ENCODE assay signal across 1 cellular context in genomic region chr16:67660564-67661028, GRCh38.
A peak's percentile ranks its signal among the peaks of the same experiment; 100 is the strongest.
TF ChIP-seq lines count a peak whose summit lies in the region.

Gene PARD6A (plus strand): TSS chr16:67660960. CDS start chr16:67661039, 79 bp downstream.

TF ChIP-seq in K562, 482 proteins besides CTCF, POLR2A, EP300 and RAD21 (continued from another document and continues in another):
- TF ChIP-seq, protein P1, sequence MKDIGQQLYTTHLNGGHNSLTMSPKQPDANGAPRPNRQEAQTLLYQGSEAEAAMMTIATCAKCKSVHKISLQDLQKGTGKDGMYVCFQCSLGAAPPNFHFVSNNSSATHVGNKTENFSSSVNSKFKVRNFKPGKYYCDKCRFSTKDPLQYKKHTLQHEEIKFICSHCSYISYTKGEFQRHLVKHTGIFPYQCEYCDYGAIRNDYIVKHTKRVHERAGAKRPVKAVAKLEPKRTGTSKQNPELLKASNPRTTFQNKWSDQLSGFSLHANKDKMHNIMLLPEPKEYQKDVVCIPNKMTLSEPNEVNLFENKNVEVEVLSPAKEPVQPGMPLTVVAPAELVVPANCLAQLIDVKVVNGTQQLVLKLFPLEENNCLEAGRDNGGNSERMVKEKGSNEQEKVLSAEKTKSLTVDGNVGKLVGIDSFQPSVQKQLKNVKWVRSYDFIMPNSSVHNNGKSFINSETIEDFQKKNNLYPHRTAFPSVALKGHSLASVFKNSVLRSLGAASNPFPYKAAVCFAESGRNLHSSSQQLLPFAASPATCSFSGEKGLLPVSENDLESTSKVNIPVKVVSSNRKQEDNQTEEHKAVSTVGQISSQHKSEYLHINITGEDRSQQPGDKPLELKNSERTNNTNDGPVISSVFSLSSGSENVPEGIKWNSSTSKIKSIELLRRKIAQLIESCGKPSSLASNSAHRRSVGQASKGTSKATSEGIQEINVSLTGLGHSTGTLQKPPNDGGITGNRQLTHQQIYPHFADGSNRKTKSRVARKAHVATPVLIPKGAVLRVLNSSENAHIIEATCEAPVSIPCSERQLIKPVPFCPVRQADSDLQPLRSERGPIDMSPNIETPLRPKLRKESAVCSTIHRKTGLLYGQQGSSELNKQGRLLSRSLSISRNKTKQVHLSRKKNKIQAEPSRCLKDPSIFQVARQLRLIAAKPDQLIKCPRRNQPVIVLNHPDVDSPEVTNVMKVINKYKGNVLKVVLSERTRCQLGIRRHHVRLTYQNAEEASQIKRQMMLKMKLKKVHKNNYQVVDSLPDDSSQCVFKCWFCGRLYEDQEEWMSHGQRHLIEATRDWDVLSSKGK (CRISPR knock-in tag; IDR thresholded peaks at IDR 0.05) = no peak
- TF ChIP-seq RFX1 (IDR thresholded peaks at IDR 0.05) (peak; percentile 92), ZNF586 (CRISPR knock-in tag; conservative IDR thresholded peaks at IDR 0.05) (no peak), KAT8 (IDR thresholded peaks at IDR 0.05; ENCODE audit: low read depth) (no peak), NFIC (IDR thresholded peaks at IDR 0.05) (no peak), DMBX1 (CRISPR knock-in tag; IDR thresholded peaks at IDR 0.05; ENCODE audit: borderline replicate concordance) (no peak), GABPB1 (CRISPR knock-in tag; IDR thresholded peaks at IDR 0.05) (peak; percentile 54; the same call in 1 of the 2 replicates), ZMIZ1 (IDR thresholded peaks at IDR 0.05; ENCODE audit: low read depth in 2 of 2, low read length in 2 of 2) (no peak), HDAC1 (IDR thresholded peaks at IDR 0.05) (peak in 1 of 2 experiments; percentile 79; a peak in 2 of 4 replicates), MNT (conservative IDR thresholded peaks at IDR 0.05) (peak; percentile 65 to 77; a peak in 3 of 4 replicates), NFE2 (IDR thresholded peaks at IDR 0.05; ENCODE audit: low read depth) (no peak), CSDE1 (IDR thresholded peaks at IDR 0.05) (peak in 1 of 2 experiments; percentile 73; a peak in 1 of 4 replicates), SMAD4 (CRISPR knock-in tag; conservative IDR thresholded peaks at IDR 0.05) (peak; percentile 69), FOXJ2 (tag; IDR thresholded peaks at IDR 0.05) (no peak), CCAR2 (IDR thresholded peaks at IDR 0.05; ENCODE audit: low read depth, low read length) (no peak), CBFA2T2 (conservative IDR thresholded peaks at IDR 0.05) (no peak), ZNF23 (CRISPR knock-in tag; IDR thresholded peaks at IDR 0.05) (no peak), ZEB2 (IDR thresholded peaks at IDR 0.05) (no peak), MTA3 (IDR thresholded peaks at IDR 0.05; ENCODE audit: borderline replicate concordance) (peak; percentile 36; the same call in 1 of the 2 replicates), CBX8 (IDR thresholded peaks at IDR 0.05; ENCODE audit: borderline replicate concordance, extremely low read depth, low read depth, low read length, poor library complexity, severe bottlenecking) (no peak), ARNT (IDR thresholded peaks at IDR 0.05) (peak in 1 of 2 experiments; percentile 29; a peak in 1 of 4 replicates), FOXJ3 (CRISPR knock-in tag; IDR thresholded peaks at IDR 0.05) (no peak), NR4A1 (CRISPR knock-in tag; IDR thresholded peaks at IDR 0.05) (no peak), NR4A1 (tag; IDR thresholded peaks at IDR 0.05) (0 out of 2 replicates have a peak, but pooled peaks have one; percentile 50), ETV6 (IDR thresholded peaks at IDR 0.05; ENCODE audit: borderline replicate concordance in 1 of 2, low read depth in 2 of 2, low read length in 1 of 2) (no peak), ETV6 (CRISPR knock-in tag; IDR thresholded peaks at IDR 0.05; ENCODE audit: borderline replicate concordance) (no peak), ZNF57 (CRISPR knock-in tag; IDR thresholded peaks at IDR 0.05) (no peak)
- TF ChIP-seq, protein P2, sequence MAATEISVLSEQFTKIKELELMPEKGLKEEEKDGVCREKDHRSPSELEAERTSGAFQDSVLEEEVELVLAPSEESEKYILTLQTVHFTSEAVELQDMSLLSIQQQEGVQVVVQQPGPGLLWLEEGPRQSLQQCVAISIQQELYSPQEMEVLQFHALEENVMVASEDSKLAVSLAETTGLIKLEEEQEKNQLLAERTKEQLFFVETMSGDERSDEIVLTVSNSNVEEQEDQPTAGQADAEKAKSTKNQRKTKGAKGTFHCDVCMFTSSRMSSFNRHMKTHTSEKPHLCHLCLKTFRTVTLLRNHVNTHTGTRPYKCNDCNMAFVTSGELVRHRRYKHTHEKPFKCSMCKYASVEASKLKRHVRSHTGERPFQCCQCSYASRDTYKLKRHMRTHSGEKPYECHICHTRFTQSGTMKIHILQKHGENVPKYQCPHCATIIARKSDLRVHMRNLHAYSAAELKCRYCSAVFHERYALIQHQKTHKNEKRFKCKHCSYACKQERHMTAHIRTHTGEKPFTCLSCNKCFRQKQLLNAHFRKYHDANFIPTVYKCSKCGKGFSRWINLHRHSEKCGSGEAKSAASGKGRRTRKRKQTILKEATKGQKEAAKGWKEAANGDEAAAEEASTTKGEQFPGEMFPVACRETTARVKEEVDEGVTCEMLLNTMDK (IDR thresholded peaks at IDR 0.05; ENCODE audit: borderline replicate concordance, insufficient read depth, low read depth, low read length, poor library complexity, severe bottlenecking) = no peak
- TF ChIP-seq, protein P3, sequence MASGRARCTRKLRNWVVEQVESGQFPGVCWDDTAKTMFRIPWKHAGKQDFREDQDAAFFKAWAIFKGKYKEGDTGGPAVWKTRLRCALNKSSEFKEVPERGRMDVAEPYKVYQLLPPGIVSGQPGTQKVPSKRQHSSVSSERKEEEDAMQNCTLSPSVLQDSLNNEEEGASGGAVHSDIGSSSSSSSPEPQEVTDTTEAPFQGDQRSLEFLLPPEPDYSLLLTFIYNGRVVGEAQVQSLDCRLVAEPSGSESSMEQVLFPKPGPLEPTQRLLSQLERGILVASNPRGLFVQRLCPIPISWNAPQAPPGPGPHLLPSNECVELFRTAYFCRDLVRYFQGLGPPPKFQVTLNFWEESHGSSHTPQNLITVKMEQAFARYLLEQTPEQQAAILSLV (tag; IDR thresholded peaks at IDR 0.05) = peak; percentile 35; the same call in 1 of the 2 replicates
- TF ChIP-seq, protein P4, sequence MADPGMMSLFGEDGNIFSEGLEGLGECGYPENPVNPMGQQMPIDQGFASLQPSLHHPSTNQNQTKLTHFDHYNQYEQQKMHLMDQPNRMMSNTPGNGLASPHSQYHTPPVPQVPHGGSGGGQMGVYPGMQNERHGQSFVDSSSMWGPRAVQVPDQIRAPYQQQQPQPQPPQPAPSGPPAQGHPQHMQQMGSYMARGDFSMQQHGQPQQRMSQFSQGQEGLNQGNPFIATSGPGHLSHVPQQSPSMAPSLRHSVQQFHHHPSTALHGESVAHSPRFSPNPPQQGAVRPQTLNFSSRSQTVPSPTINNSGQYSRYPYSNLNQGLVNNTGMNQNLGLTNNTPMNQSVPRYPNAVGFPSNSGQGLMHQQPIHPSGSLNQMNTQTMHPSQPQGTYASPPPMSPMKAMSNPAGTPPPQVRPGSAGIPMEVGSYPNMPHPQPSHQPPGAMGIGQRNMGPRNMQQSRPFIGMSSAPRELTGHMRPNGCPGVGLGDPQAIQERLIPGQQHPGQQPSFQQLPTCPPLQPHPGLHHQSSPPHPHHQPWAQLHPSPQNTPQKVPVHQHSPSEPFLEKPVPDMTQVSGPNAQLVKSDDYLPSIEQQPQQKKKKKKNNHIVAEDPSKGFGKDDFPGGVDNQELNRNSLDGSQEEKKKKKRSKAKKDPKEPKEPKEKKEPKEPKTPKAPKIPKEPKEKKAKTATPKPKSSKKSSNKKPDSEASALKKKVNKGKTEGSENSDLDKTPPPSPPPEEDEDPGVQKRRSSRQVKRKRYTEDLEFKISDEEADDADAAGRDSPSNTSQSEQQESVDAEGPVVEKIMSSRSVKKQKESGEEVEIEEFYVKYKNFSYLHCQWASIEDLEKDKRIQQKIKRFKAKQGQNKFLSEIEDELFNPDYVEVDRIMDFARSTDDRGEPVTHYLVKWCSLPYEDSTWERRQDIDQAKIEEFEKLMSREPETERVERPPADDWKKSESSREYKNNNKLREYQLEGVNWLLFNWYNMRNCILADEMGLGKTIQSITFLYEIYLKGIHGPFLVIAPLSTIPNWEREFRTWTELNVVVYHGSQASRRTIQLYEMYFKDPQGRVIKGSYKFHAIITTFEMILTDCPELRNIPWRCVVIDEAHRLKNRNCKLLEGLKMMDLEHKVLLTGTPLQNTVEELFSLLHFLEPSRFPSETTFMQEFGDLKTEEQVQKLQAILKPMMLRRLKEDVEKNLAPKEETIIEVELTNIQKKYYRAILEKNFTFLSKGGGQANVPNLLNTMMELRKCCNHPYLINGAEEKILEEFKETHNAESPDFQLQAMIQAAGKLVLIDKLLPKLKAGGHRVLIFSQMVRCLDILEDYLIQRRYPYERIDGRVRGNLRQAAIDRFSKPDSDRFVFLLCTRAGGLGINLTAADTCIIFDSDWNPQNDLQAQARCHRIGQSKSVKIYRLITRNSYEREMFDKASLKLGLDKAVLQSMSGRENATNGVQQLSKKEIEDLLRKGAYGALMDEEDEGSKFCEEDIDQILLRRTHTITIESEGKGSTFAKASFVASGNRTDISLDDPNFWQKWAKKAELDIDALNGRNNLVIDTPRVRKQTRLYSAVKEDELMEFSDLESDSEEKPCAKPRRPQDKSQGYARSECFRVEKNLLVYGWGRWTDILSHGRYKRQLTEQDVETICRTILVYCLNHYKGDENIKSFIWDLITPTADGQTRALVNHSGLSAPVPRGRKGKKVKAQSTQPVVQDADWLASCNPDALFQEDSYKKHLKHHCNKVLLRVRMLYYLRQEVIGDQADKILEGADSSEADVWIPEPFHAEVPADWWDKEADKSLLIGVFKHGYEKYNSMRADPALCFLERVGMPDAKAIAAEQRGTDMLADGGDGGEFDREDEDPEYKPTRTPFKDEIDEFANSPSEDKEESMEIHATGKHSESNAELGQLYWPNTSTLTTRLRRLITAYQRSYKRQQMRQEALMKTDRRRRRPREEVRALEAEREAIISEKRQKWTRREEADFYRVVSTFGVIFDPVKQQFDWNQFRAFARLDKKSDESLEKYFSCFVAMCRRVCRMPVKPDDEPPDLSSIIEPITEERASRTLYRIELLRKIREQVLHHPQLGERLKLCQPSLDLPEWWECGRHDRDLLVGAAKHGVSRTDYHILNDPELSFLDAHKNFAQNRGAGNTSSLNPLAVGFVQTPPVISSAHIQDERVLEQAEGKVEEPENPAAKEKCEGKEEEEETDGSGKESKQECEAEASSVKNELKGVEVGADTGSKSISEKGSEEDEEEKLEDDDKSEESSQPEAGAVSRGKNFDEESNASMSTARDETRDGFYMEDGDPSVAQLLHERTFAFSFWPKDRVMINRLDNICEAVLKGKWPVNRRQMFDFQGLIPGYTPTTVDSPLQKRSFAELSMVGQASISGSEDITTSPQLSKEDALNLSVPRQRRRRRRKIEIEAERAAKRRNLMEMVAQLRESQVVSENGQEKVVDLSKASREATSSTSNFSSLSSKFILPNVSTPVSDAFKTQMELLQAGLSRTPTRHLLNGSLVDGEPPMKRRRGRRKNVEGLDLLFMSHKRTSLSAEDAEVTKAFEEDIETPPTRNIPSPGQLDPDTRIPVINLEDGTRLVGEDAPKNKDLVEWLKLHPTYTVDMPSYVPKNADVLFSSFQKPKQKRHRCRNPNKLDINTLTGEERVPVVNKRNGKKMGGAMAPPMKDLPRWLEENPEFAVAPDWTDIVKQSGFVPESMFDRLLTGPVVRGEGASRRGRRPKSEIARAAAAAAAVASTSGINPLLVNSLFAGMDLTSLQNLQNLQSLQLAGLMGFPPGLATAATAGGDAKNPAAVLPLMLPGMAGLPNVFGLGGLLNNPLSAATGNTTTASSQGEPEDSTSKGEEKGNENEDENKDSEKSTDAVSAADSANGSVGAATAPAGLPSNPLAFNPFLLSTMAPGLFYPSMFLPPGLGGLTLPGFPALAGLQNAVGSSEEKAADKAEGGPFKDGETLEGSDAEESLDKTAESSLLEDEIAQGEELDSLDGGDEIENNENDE (IDR thresholded peaks at IDR 0.05; ENCODE audit: low read depth, low read length) = no peak
- TF ChIP-seq, protein P5, sequence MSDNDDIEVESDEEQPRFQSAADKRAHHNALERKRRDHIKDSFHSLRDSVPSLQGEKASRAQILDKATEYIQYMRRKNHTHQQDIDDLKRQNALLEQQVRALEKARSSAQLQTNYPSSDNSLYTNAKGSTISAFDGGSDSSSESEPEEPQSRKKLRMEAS (CRISPR knock-in tag; IDR thresholded peaks at IDR 0.05) = no peak; the same call in 1 of the 2 replicates
- TF ChIP-seq, protein P6, sequence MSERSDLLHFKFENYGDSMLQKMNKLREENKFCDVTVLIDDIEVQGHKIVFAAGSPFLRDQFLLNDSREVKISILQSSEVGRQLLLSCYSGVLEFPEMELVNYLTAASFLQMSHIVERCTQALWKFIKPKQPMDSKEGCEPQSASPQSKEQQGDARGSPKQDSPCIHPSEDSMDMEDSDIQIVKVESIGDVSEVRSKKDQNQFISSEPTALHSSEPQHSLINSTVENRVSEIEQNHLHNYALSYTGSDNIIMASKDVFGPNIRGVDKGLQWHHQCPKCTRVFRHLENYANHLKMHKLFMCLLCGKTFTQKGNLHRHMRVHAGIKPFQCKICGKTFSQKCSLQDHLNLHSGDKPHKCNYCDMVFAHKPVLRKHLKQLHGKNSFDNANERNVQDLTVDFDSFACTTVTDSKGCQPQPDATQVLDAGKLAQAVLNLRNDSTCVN (CRISPR knock-in tag; IDR thresholded peaks at IDR 0.05) = no peak
